2 cellular contexts compared by ENCODE assay signal in genomic region chr20:9488063-9488462, GRCh38.
TF ChIP-seq lines count a peak whose summit lies in the region.

No MANE protein-coding gene starts in this region.

TF ChIP-seq in SK-N-SH, 30 proteins besides CTCF, POLR2A, EP300 and RAD21 (continued from another document):
- TF ChIP-seq PBX3 (IDR thresholded peaks at IDR 0.05): peak; percentile 79
- TF ChIP-seq TCF12 (IDR thresholded peaks at IDR 0.05): peak; percentile 38; the same call in 1 of the 2 replicates
- peak; percentile 23; the same call in 1 of the 2 replicates for TF ChIP-seq FOSL2 (IDR thresholded peaks at IDR 0.05; ENCODE audit: borderline replicate concordance, low read depth)
- TF ChIP-seq CHD2 (IDR thresholded peaks at IDR 0.05; ENCODE audit: low read length, partially characterized antibody): no peak

TF ChIP-seq in SK-N-SH treated with all-trans-retinoic acid at 6 μM for 48 hours, 23 proteins besides CTCF, POLR2A, EP300 and RAD21 (continued from another document):
- no peak for TF ChIP-seq PATZ1 (CRISPR knock-in tag; IDR thresholded peaks at IDR 0.05; ENCODE audit: borderline replicate concordance)
- no peak for TF ChIP-seq CREB5 (CRISPR knock-in tag; IDR thresholded peaks at IDR 0.05; ENCODE audit: low read depth)
- TF ChIP-seq OSR1 (CRISPR knock-in tag; IDR thresholded peaks at IDR 0.05): no peak
- TF ChIP-seq ESRRG (CRISPR knock-in tag; IDR thresholded peaks at IDR 0.05): no peak
- no peak for TF ChIP-seq ZNF70 (CRISPR knock-in tag; IDR thresholded peaks at IDR 0.05)
- TF ChIP-seq ZNF8 (CRISPR knock-in tag; IDR thresholded peaks at IDR 0.05): no peak
- TF ChIP-seq POU6F1 (CRISPR knock-in tag; IDR thresholded peaks at IDR 0.05; ENCODE audit: borderline replicate concordance, low read depth): no peak
- no peak for TF ChIP-seq PPARA (CRISPR knock-in tag; IDR thresholded peaks at IDR 0.05; ENCODE audit: borderline replicate concordance)
- TF ChIP-seq RARB (CRISPR knock-in tag; IDR thresholded peaks at IDR 0.05): no peak
- no peak for TF ChIP-seq ZFP3 (CRISPR knock-in tag; IDR thresholded peaks at IDR 0.05)
- TF ChIP-seq ZC3H10 (CRISPR knock-in tag; IDR thresholded peaks at IDR 0.05): no peak
